12 cellular contexts compared by ENCODE assay signal in genomic region chr17:48163809-48164208, GRCh38. TPM values are rescaled to one million over a fixed set of nuclear protein-coding genes. Genes with fewer than 3 reads are reported as not detected.
DNase-seq lines count a peak whose midpoint lies in the region; TF ChIP-seq lines count a peak whose summit lies in the region.
"Had no signal": no experiment of that assay in that cellular context is flagged by ENCODE, and none has a peak within 500 bp of the region (broad histone marks: within the 10 kb centered on the region; RNA-seq: fewer than 3 reads in every experiment).

No MANE protein-coding gene starts in this region.

- no peaks in the 10 kb centered on the region for H3K27me3 ChIP-seq in Loucy (ENCODE audit: insufficient read depth, low read length, poor library complexity, severe bottlenecking)
- H3K27me3 ChIP-seq: thyroid gland had no signal

- no peaks in the 10 kb centered on the region for H3K36me3 ChIP-seq in Loucy (ENCODE audit: insufficient read depth, low read length)
- H3K36me3 ChIP-seq: thyroid gland had no signal

- H4K20me1 ChIP-seq in Loucy (ENCODE audit: insufficient read depth, low read length, poor library complexity, severe bottlenecking): no peaks in the 10 kb centered on the region

- no peak overlapping the region for H3K4me3 Mint-ChIP-seq in osteocyte (ENCODE audit: unreplicated experiment)
- H3K4me3 Mint-ChIP-seq: activated T-cell treated with anti-CD3 and anti-CD28 coated beads, Interleukin-2, amount 50 U/mL, for 4 hours had no signal

- no peaks in the 10 kb centered on the region for H3F3A ChIP-seq in Loucy (ENCODE audit: low read depth)

- peak overlapping the region; percentile 42 for H3K9ac ChIP-seq in Loucy (ENCODE audit: low read depth, low read length, poor library complexity, severe bottlenecking)

- H3K27me3 Mint-ChIP-seq in osteocyte (ENCODE audit: unreplicated experiment): peaks cover 52% of the 10 kb centered on the region

- H3K4me1 ChIP-seq in Loucy (ENCODE audit: insufficient read depth, low read length, poor library complexity, severe bottlenecking): peaks cover 16% of the 10 kb centered on the region

- H3K9me2 ChIP-seq in Loucy (replicated peaks; ENCODE audit: low read depth, low read length): no peaks in the 10 kb centered on the region

- H3K4me3 ChIP-seq in Loucy (ENCODE audit: low read length, poor library complexity, severe bottlenecking) (peak overlapping the region; percentile 58), choroid plexus epithelial cell (ENCODE audit: low read depth, low read length) (no peak overlapping the region)
- H3K4me3 ChIP-seq: thyroid gland had no signal

- no peak overlapping the region for H2AFZ ChIP-seq in Loucy (ENCODE audit: low read length)

- H3K36me3 Mint-ChIP-seq in osteocyte (ENCODE audit: unreplicated experiment): no peaks in the 10 kb centered on the region

- TF ChIP-seq CTCF in Loucy (conservative IDR thresholded peaks at IDR 0.05; ENCODE audit: low read length) (peak; percentile 60), choroid plexus epithelial cell (conservative IDR thresholded peaks at IDR 0.05; ENCODE audit: low read depth, low read length) (peak; percentile 27), osteocyte (IDR thresholded peaks at IDR 0.05) (peak; percentile 31)

- no peaks in the 10 kb centered on the region for H3K9me3 ChIP-seq in Loucy (ENCODE audit: insufficient read depth, low read depth, low read length)
- H3K9me3 ChIP-seq: thyroid gland had no signal

- no peaks in the 10 kb centered on the region for H3K9me3 Mint-ChIP-seq in osteocyte (ENCODE audit: unreplicated experiment)
- H3K9me3 Mint-ChIP-seq: activated T-cell treated with anti-CD3 and anti-CD28 coated beads, Interleukin-2, amount 50 U/mL, for 4 hours had no signal

- peaks cover 7% of the 10 kb centered on the region for H3K4me1 Mint-ChIP-seq in osteocyte (ENCODE audit: unreplicated experiment)

- DNase-seq in NCI-H1694 treated with DMSO at 0.1 percent for 48 hours (lab: John Stamatoyannopoulos, UW) (peak; percentile 10), NCI-H1694 (lab: John Stamatoyannopoulos, UW) (no peak), choroid plexus epithelial cell (ENCODE audit: low read depth) (peak; percentile 5), osteocyte (ENCODE audit: extremely low spot score, unreplicated experiment) (no peak), Ammon's horn (ENCODE audit: low spot score) (no peak), ureter (ENCODE audit: low spot score) (no peak)
- DNase-seq in NK-92 treated with Interleukin-12 subunit alpha and Interleukin-12 subunit beta, amount 100 ng/mL, for 24 hours (lab: John Stamatoyannopoulos, UW): no peak
- DNase-seq: activated CD4-positive, alpha-beta T cell treated with anti-CD3 and anti-CD28 coated beads, Interleukin-2, amount 50 U/mL, for 48 hours; activated T-cell treated with anti-CD3 and anti-CD28 coated beads, Interleukin-2, amount 50 U/mL, for 4 hours; stimulated activated CD4-positive, alpha-beta T cell treated with anti-CD3 and anti-CD28 coated beads, Interleukin-2, amount 100 ng/mL, for 48 hours; thyroid gland had no signal

- peak overlapping the region; percentile 69 for H3K4me2 ChIP-seq in Loucy (ENCODE audit: low read depth, low read length, poor library complexity, severe bottlenecking)

- no peaks in the 10 kb centered on the region for H3K79me2 ChIP-seq in Loucy (ENCODE audit: insufficient read depth, low read length)

- H3K27ac Mint-ChIP-seq in osteocyte (ENCODE audit: unreplicated experiment): no peak overlapping the region

RNA-seq across cellular contexts. Expression of gene SNX11, which starts 56.2 kb away (rescaled TPM):
- total RNA-seq in osteocyte: 16.2 and 18.3 TPM in 2 replicates
- total RNA-seq in ureter: 24.3 TPM

Comparison
In these comparisons a context has a peak if more than half of its experiments do, and no peak if none do; other contexts are left out.
1. DNase-seq: peak in NCI-H1694 treated with DMSO at 0.1 percent for 48 hours (single experiment) and choroid plexus epithelial cell (single experiment); none in NCI-H1694 (single experiment), osteocyte (single experiment), Ammon's horn (single experiment), ureter (single experiment) and NK-92 treated with Interleukin-12 subunit alpha and Interleukin-12 subunit beta, amount 100 ng/mL, for 24 hours (single experiment).
2. Peak in every context shown above with its lines, with median percentiles within 50 percentile points of each other: CTCF ChIP-seq.